In genomic region chr16:52611817-52612673, GRCh38 we compare ENCODE assay signal across 14 cellular contexts.
DNase-seq lines count a peak whose midpoint lies in the region; ATAC-seq, FAIRE-seq and TF ChIP-seq lines count a peak whose summit lies in the region.
"Had no signal": no experiment of that assay in that cellular context is flagged by ENCODE, and none has a peak within 500 bp of the region (broad histone marks: within the 10 kb centered on the region; RNA-seq: fewer than 3 reads in every experiment).

No MANE protein-coding gene starts in this region.

- intact Hi-C loops in esophagus muscularis mucosa (cut with DNase I) = no loop called here

- 66% methylated on average over 9 of the region's 9 CpGs for WGBS in esophagus muscularis mucosa

- DNase-seq in NCI-H510A treated with DMSO at 0.1 percent for 48 hours (lab: John Stamatoyannopoulos, UW) (peak; percentile 62), NCI-H510A (lab: John Stamatoyannopoulos, UW) (no peak), RCC 7860 (ENCODE audit: low spot score) (peak; percentile 14), left kidney (ENCODE audit: low read depth, low spot score) (peak; percentile 53), NCI-H1694 treated with DMSO at 0.1 percent for 48 hours (lab: John Stamatoyannopoulos, UW) (no peak), esophagus muscularis mucosa (ENCODE audit: extremely low spot score) (no peak)
- no peak for DNase-seq in activated CD8-positive, alpha-beta memory T cell treated with anti-CD3 and anti-CD28 coated beads, Interleukin-2, amount 50 U/mL, for 48 hours
- DNase-seq: activated CD4-positive, alpha-beta T cell treated with anti-CD3 and anti-CD28 coated beads, Interleukin-2, amount 50 U/mL, for 48 hours; CD4-positive, alpha-beta memory T cell; NCI-H2081 treated with DMSO at 0.1 percent for 48 hours; posterior cingulate gyrus; stimulated activated CD4-positive, alpha-beta T cell treated with anti-CD3 and anti-CD28 coated beads, Interleukin-15, amount 100 ng/mL, for 24 hours had no signal

- ATAC-seq in GM21447 (IDR thresholded peaks at IDR 0.05; ENCODE audit: unreplicated experiment) = no peak

- no peak overlapping the region for H3K27ac ChIP-seq in esophagus muscularis mucosa (replicated peaks in 1 of 4)

- no peaks in the 10 kb centered on the region for H3K9me3 ChIP-seq in esophagus muscularis mucosa

- H3K4me3 ChIP-seq in esophagus muscularis mucosa = no peak overlapping the region

- H3K4me1 ChIP-seq in esophagus muscularis mucosa = no peaks in the 10 kb centered on the region

- TF ChIP-seq CTCF in esophagus muscularis mucosa (IDR thresholded peaks at IDR 0.05) = no peak

- no peak for TF ChIP-seq EP300 in esophagus muscularis mucosa (IDR thresholded peaks at IDR 0.05)

- FAIRE-seq in RCC 7860 (lab: Jason Lieb, UNC) = no peak
- FAIRE-seq: endothelial cell of umbilical vein had no signal

- TF ChIP-seq POLR2A in esophagus muscularis mucosa (IDR thresholded peaks at IDR 0.05; ENCODE audit: low read depth) = no peak

- H3K27me3 ChIP-seq in esophagus muscularis mucosa = no peaks in the 10 kb centered on the region

- no peaks in the 10 kb centered on the region for H3K36me3 ChIP-seq in esophagus muscularis mucosa

Comparison
In these comparisons a context has a peak if more than half of its experiments do, and no peak if none do; other contexts are left out.
1. DNase-seq: peak in NCI-H510A treated with DMSO at 0.1 percent for 48 hours (single experiment), RCC 7860 (single experiment) and left kidney (single experiment); none in NCI-H510A (single experiment), activated CD8-positive, alpha-beta memory T cell treated with anti-CD3 and anti-CD28 coated beads, Interleukin-2, amount 50 U/mL, for 48 hours (single experiment), NCI-H1694 treated with DMSO at 0.1 percent for 48 hours (single experiment) and esophagus muscularis mucosa (single experiment).